Comparison of ENCODE assay signal across 8 cellular contexts in genomic region chr19:10333758-10334339, GRCh38. TPM values are rescaled to one million over a fixed set of nuclear protein-coding genes. Genes with fewer than 3 reads are reported as not detected.
DNase-seq lines count a peak whose midpoint lies in the region; ATAC-seq and TF ChIP-seq lines count a peak whose summit lies in the region.

No MANE protein-coding gene starts in this region.

- peak; percentile 56 for DNase-seq in NCI-H345 (lab: John Stamatoyannopoulos, UW)
- no peak for DNase-seq in effector memory CD4-positive, alpha-beta T cell
- DNase-seq in activated gamma-delta T cell (lab: John Stamatoyannopoulos, UW), result no peak
- no peak for DNase-seq in RPMI8226
- DNase-seq in activated CD4-positive, alpha-beta T cell treated with anti-CD3 and anti-CD28 coated beads, Interleukin-2, amount 50 U/mL, for 1 hour, result no peak

- peak overlapping the region; percentile 76 for H2AFZ ChIP-seq in neural cell (ENCODE audit: low read depth, low read length)

- H3K9ac ChIP-seq in neural cell (ENCODE audit: low read length), result peak overlapping the region; percentile 92

- ATAC-seq in GM18502 (IDR thresholded peaks at IDR 0.05; ENCODE audit: poor library complexity, unreplicated experiment), result peak; percentile 21
- ATAC-seq in HG03280 (IDR thresholded peaks at IDR 0.05; ENCODE audit: unreplicated experiment), result no peak

- peaks cover 22% of the 10 kb centered on the region for H3K79me2 ChIP-seq in neural cell (replicated peaks; ENCODE audit: insufficient read depth, low read length)

- no peaks in the 10 kb centered on the region for H3K27me3 ChIP-seq in effector memory CD4-positive, alpha-beta T cell (replicated peaks; ENCODE audit: control insufficient read depth, insufficient read depth, low read length, poor library complexity, severe bottlenecking)
- H3K27me3 ChIP-seq in neural cell (ENCODE audit: insufficient read depth, low read depth, low read length), result no peaks in the 10 kb centered on the region

- H3K9me2 ChIP-seq in neural cell (ENCODE audit: insufficient read depth, low read length), result no peaks in the 10 kb centered on the region

- no peak for TF ChIP-seq EP300 in neural cell (conservative IDR thresholded peaks at IDR 0.05; ENCODE audit: poor library complexity, severe bottlenecking)

- TF ChIP-seq CTCF in neural cell (IDR thresholded peaks at IDR 0.05; ENCODE audit: poor library complexity, severe bottlenecking), result no peak

- no peak for TF ChIP-seq RAD21 in neural cell (conservative IDR thresholded peaks at IDR 0.05)

- peak overlapping the region; percentile 92 for H3K27ac ChIP-seq in effector memory CD4-positive, alpha-beta T cell (ENCODE audit: insufficient read depth, low read length, poor library complexity, severe bottlenecking)
- H3K27ac ChIP-seq in neural cell (ENCODE audit: low read length), result peak overlapping the region; percentile 98

- peak overlapping the region; percentile 87 for H3K4me3 ChIP-seq in effector memory CD4-positive, alpha-beta T cell (ENCODE audit: insufficient read depth, low read depth, low read length, poor library complexity, severe bottlenecking)
- peak overlapping the region; percentile 91 for H3K4me3 ChIP-seq in neural cell (ENCODE audit: low read length)

- no peaks in the 10 kb centered on the region for H3F3A ChIP-seq in neural cell (ENCODE audit: insufficient read depth, low read length, poor library complexity, severe bottlenecking)

- no peaks in the 10 kb centered on the region for H4K20me1 ChIP-seq in neural cell (ENCODE audit: insufficient read depth)

- peaks cover 28% of the 10 kb centered on the region for H3K4me1 ChIP-seq in effector memory CD4-positive, alpha-beta T cell (ENCODE audit: control insufficient read depth, insufficient read depth, low read length, poor library complexity, severe bottlenecking)

- H3K9me3 ChIP-seq in effector memory CD4-positive, alpha-beta T cell (ENCODE audit: control insufficient read depth, low read length), result no peaks in the 10 kb centered on the region
- H3K9me3 ChIP-seq in neural cell (ENCODE audit: low read length), result no peaks in the 10 kb centered on the region

- peaks cover 39% of the 10 kb centered on the region for H3K36me3 ChIP-seq in effector memory CD4-positive, alpha-beta T cell (ENCODE audit: control insufficient read depth, insufficient read depth, low read length)
- no peaks in the 10 kb centered on the region for H3K36me3 ChIP-seq in neural cell (ENCODE audit: insufficient read depth, low read length)

- H3K4me2 ChIP-seq in neural cell (ENCODE audit: low read length), result peak overlapping the region; percentile 40

TF ChIP-seq in neural cell, 6 proteins besides CTCF, POLR2A, EP300 and RAD21:
- no peak for TF ChIP-seq TAF1 (IDR thresholded peaks at IDR 0.05; ENCODE audit: low read depth)
- no peak for TF ChIP-seq SMC3 (conservative IDR thresholded peaks at IDR 0.05; ENCODE audit: poor library complexity)
- TF ChIP-seq, protein P1, sequence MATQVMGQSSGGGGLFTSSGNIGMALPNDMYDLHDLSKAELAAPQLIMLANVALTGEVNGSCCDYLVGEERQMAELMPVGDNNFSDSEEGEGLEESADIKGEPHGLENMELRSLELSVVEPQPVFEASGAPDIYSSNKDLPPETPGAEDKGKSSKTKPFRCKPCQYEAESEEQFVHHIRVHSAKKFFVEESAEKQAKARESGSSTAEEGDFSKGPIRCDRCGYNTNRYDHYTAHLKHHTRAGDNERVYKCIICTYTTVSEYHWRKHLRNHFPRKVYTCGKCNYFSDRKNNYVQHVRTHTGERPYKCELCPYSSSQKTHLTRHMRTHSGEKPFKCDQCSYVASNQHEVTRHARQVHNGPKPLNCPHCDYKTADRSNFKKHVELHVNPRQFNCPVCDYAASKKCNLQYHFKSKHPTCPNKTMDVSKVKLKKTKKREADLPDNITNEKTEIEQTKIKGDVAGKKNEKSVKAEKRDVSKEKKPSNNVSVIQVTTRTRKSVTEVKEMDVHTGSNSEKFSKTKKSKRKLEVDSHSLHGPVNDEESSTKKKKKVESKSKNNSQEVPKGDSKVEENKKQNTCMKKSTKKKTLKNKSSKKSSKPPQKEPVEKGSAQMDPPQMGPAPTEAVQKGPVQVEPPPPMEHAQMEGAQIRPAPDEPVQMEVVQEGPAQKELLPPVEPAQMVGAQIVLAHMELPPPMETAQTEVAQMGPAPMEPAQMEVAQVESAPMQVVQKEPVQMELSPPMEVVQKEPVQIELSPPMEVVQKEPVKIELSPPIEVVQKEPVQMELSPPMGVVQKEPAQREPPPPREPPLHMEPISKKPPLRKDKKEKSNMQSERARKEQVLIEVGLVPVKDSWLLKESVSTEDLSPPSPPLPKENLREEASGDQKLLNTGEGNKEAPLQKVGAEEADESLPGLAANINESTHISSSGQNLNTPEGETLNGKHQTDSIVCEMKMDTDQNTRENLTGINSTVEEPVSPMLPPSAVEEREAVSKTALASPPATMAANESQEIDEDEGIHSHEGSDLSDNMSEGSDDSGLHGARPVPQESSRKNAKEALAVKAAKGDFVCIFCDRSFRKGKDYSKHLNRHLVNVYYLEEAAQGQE (IDR thresholded peaks at IDR 0.05; ENCODE audit: borderline replicate concordance), result no peak
- no peak for TF ChIP-seq EZH2 (IDR thresholded peaks at IDR 0.05; ENCODE audit: borderline replicate concordance, insufficient read depth, low read length, poor library complexity, severe bottlenecking)
- no peak for TF ChIP-seq POLR2AphosphoS5 (IDR thresholded peaks at IDR 0.05)
- TF ChIP-seq MXI1 (conservative IDR thresholded peaks at IDR 0.05; ENCODE audit: poor library complexity, severe bottlenecking), result no peak
TF ChIP-seq in neural cell: peak in this region for 0.

RNA-seq across cellular contexts. Expression of gene RAVER1, which starts 0.5 kb away (rescaled TPM):
- 1.3 and 6.7 TPM in 2 replicates for polyA plus RNA-seq in neural cell
- polyA minus RNA-seq in neural cell, result 5.3 and 5.8 TPM in 2 replicates

RNA-seq across cellular contexts. Expression of gene ICAM3, which starts 5.6 kb away (rescaled TPM):
- polyA plus RNA-seq in neural cell, result 0.53 and 1.9 TPM in 2 replicates
- polyA minus RNA-seq in neural cell, result 0.49 TPM in 1 of 2 replicates, not detected in the other

RNA-seq across cellular contexts. Expression of gene FDX2, which starts 18.0 kb away (rescaled TPM):
- 52.6 and 82.7 TPM in 2 replicates for polyA plus RNA-seq in neural cell
- 14.0 and 15.1 TPM in 2 replicates for polyA minus RNA-seq in neural cell

RNA-seq across cellular contexts. Expression of gene ZGLP1, which starts 24.2 kb away (rescaled TPM):
- 22.8 and 45.2 TPM in 2 replicates for polyA plus RNA-seq in neural cell
- 1.9 and 2.0 TPM in 2 replicates for polyA minus RNA-seq in neural cell

RNA-seq across cellular contexts. Expression of gene ICAM5, which starts 44.1 kb away (rescaled TPM):
- 2.3 and 4.1 TPM in 2 replicates for polyA plus RNA-seq in neural cell
- 2.9 and 3.7 TPM in 2 replicates for polyA minus RNA-seq in neural cell
